Comparison of ENCODE assay signal across 25 cellular contexts in genomic region chr20:32920530-32921298, GRCh38.
"Had no signal": no experiment of that assay in that cellular context is flagged by ENCODE, and none has a peak within 500 bp of the region (broad histone marks: within the 10 kb centered on the region; RNA-seq: fewer than 3 reads in every experiment).

No MANE protein-coding gene starts in this region.

- H3K27ac Mint-ChIP-seq: activated CD4-positive, alpha-beta memory T cell treated with anti-CD3 and anti-CD28 coated beads, Interleukin-2, amount 10 ng/mL, durations not matched to agents 7 days and 5 days; activated CD4-positive, alpha-beta T cell treated with anti-CD3 and anti-CD28 coated beads, Interleukin-2, amount 10 ng/mL, durations not matched to agents 7 days and 5 days; activated naive CD4-positive, alpha-beta T cell treated with anti-CD3 and anti-CD28 coated beads for 36 hours; activated naive CD8-positive, alpha-beta T cell treated with anti-CD3 and anti-CD28 coated beads for 36 hours; brain; effector memory CD8-positive, alpha-beta T cell; stimulated activated naive B cell treated with anti-CD40 and anti-IgM and Interleukin-4, amounts not matched to agents 10 μg/mL and 1 μg/mL and 100 μg/mL, for 72 hours had no signal

- H3K27me3 ChIP-seq: adrenal gland, suprapubic skin, tibial artery had no signal

- H3K4me3 Mint-ChIP-seq: activated CD4-positive, alpha-beta memory T cell treated with anti-CD3 and anti-CD28 coated beads, Interleukin-2, amount 10 ng/mL, durations not matched to agents 7 days and 5 days; activated CD4-positive, alpha-beta T cell treated with anti-CD3 and anti-CD28 coated beads, Interleukin-2, amount 10 ng/mL, durations not matched to agents 7 days and 5 days; activated naive CD4-positive, alpha-beta T cell treated with anti-CD3 and anti-CD28 coated beads for 36 hours; activated naive CD8-positive, alpha-beta T cell treated with anti-CD3 and anti-CD28 coated beads for 36 hours; brain; effector memory CD8-positive, alpha-beta T cell; naive thymus-derived CD8-positive, alpha-beta T cell; neural crest cell; stimulated activated naive B cell treated with anti-CD40 and anti-IgM and Interleukin-4, amounts not matched to agents 10 μg/mL and 1 μg/mL and 100 μg/mL, for 72 hours had no signal

- H3K9me3 ChIP-seq: suprapubic skin had no signal

- ATAC-seq: effector memory CD8-positive, alpha-beta T cell; lower lobe of right lung; naive thymus-derived CD8-positive, alpha-beta T cell; right cardiac atrium; stimulated activated naive B cell treated with anti-CD40 and anti-IgM and Interleukin-4, amounts not matched to agents 10 μg/mL and 1 μg/mL and 100 μg/mL, for 72 hours had no signal

- H3K4me1 ChIP-seq: adrenal gland, lower lobe of right lung, parathyroid adenoma, suprapubic skin, tibial artery had no signal

- H3K27ac ChIP-seq: adrenal gland, lower lobe of right lung, parathyroid adenoma, suprapubic skin, tibial artery, VCaP had no signal

- H3K4me1 Mint-ChIP-seq: activated CD4-positive, alpha-beta memory T cell treated with anti-CD3 and anti-CD28 coated beads, Interleukin-2, amount 10 ng/mL, durations not matched to agents 7 days and 5 days; activated CD4-positive, alpha-beta T cell treated with anti-CD3 and anti-CD28 coated beads, Interleukin-2, amount 10 ng/mL, durations not matched to agents 7 days and 5 days; activated naive CD8-positive, alpha-beta T cell treated with anti-CD3 and anti-CD28 coated beads for 36 hours; brain; stimulated activated naive B cell treated with anti-CD40 and anti-IgM and Interleukin-4, amounts not matched to agents 10 μg/mL and 1 μg/mL and 100 μg/mL, for 72 hours had no signal

- H3K36me3 ChIP-seq: adrenal gland, lower lobe of right lung, suprapubic skin had no signal

- H3K4me3 ChIP-seq: adrenal gland, lower lobe of right lung, suprapubic skin, tibial artery had no signal

- H3K9me3 Mint-ChIP-seq: effector memory CD8-positive, alpha-beta T cell had no signal

- DNase-seq: activated CD4-positive, alpha-beta memory T cell treated with anti-CD3 and anti-CD28 coated beads, Interleukin-2, amount 10 ng/mL, durations not matched to agents 7 days and 5 days; activated CD4-positive, alpha-beta T cell treated with anti-CD3 and anti-CD28 coated beads, Interleukin-2, amount 10 ng/mL, durations not matched to agents 7 days and 5 days; activated effector memory CD4-positive, alpha-beta T cell treated with Interleukin-2 at 50 U/mL for 16 hours; activated naive CD4-positive, alpha-beta T cell treated with anti-CD3 and anti-CD28 coated beads for 36 hours; activated naive CD8-positive, alpha-beta T cell treated with anti-CD3 and anti-CD28 coated beads for 36 hours; adrenal gland; cortex of kidney; effector memory CD8-positive, alpha-beta T cell; erythroblast; hypothalamus; lower lobe of right lung; midbrain; naive thymus-derived CD8-positive, alpha-beta T cell; nucleus accumbens; right cardiac atrium; stimulated activated CD4-positive, alpha-beta T cell treated with anti-CD3 and anti-CD28 coated beads, Interleukin-15, amount 100 ng/mL, for 24 hours; stimulated activated CD4-positive, alpha-beta T cell treated with anti-CD3 and anti-CD28 coated beads, Interleukin-2, amount 100 ng/mL, for 24 hours; stimulated activated naive B cell treated with anti-CD40 and anti-IgM and Interleukin-4, amounts not matched to agents 10 μg/mL and 1 μg/mL and 100 μg/mL, for 72 hours; T-helper 9 cell; tibial artery had no signal

- H3K27me3 Mint-ChIP-seq: activated CD4-positive, alpha-beta memory T cell treated with anti-CD3 and anti-CD28 coated beads, Interleukin-2, amount 10 ng/mL, durations not matched to agents 7 days and 5 days; activated CD4-positive, alpha-beta T cell treated with anti-CD3 and anti-CD28 coated beads, Interleukin-2, amount 10 ng/mL, durations not matched to agents 7 days and 5 days; activated naive CD8-positive, alpha-beta T cell treated with anti-CD3 and anti-CD28 coated beads for 36 hours; effector memory CD8-positive, alpha-beta T cell; naive thymus-derived CD8-positive, alpha-beta T cell; stimulated activated naive B cell treated with anti-CD40 and anti-IgM and Interleukin-4, amounts not matched to agents 10 μg/mL and 1 μg/mL and 100 μg/mL, for 72 hours had no signal

- H3K36me3 Mint-ChIP-seq: brain had no signal
